12 cellular contexts compared by ENCODE assay signal in the genomic region with DNA sequence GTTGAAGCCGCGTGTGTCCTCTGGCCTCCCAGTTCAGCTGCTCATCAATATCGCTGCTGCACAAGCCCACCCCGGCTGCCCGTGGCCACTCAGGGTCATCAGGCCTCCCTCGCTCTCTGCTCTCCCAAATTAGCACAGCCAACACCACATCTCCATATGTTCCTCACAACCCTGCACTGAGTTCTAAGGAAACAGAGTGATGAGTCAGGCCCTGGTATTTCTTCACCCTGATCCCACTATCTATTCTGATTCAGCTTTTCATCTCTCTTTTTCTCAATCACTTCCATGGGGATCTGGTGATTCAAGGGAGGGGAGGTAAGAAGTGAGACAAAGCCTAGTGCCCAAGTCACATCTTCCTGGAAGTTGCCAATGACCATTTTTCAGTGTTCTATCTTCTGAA. TPM values are rescaled to one million over a fixed set of nuclear protein-coding genes. Genes with fewer than 3 reads are reported as not detected.
DNase-seq lines count a peak whose midpoint lies in the region; ATAC-seq, FAIRE-seq and TF ChIP-seq lines count a peak whose summit lies in the region.
"Had no signal": no experiment of that assay in that cellular context is flagged by ENCODE, and none has a peak within 500 bp of the region (broad histone marks: within the 10 kb centered on the region; RNA-seq: fewer than 3 reads in every experiment).

No MANE protein-coding gene starts in this region.

- H3K9me3 ChIP-seq in HUES48 (ENCODE audit: control insufficient read depth, insufficient read depth, low read length) (no peaks in the 10 kb centered on the region), keratinocyte (ENCODE audit: control insufficient read depth, low read depth, low read length) (no peaks in the 10 kb centered on the region)
- H3K9me3 ChIP-seq: gastrocnemius medialis, Peyer's patch had no signal

- H3K4me1 ChIP-seq in HUES48 (ENCODE audit: control insufficient read depth, insufficient read depth, low read length) (peaks cover 32% of the 10 kb centered on the region), keratinocyte (ENCODE audit: control insufficient read depth, extremely low read depth, insufficient read depth, low read length) (peaks cover 37% of the 10 kb centered on the region)
- H3K4me1 ChIP-seq: Peyer's patch had no signal

- H3K27ac ChIP-seq in HUES48 (ENCODE audit: low read depth, low read length) (peak overlapping the region; percentile 16), brain microvascular endothelial cell (peak overlapping the region; percentile 78), keratinocyte (ENCODE audit: control insufficient read depth, insufficient read depth, low read length) (peak overlapping the region; percentile 57)
- H3K27ac ChIP-seq: Peyer's patch had no signal

- H3K79me2 ChIP-seq in keratinocyte (ENCODE audit: control insufficient read depth, insufficient read depth, low read length): peaks cover 78% of the 10 kb centered on the region

- no peak overlapping the region for H2AFZ ChIP-seq in keratinocyte (ENCODE audit: control insufficient read depth, low read length)

- no peaks in the 10 kb centered on the region for H3K27me3 ChIP-seq in HUES48 (ENCODE audit: control insufficient read depth, insufficient read depth, low read length)
- no peaks in the 10 kb centered on the region for H3K27me3 ChIP-seq in brain microvascular endothelial cell (replicated peaks)
- H3K27me3 ChIP-seq in keratinocyte (ENCODE audit: control insufficient read depth, extremely low read depth, insufficient read depth, low read length): no peaks in the 10 kb centered on the region
- H3K27me3 ChIP-seq: gastrocnemius medialis, Peyer's patch had no signal

- TF ChIP-seq CTCF in AG04449 (IDR thresholded peaks at IDR 0.05; ENCODE audit: insufficient read depth, low read length, missing control alignments) (no peak), brain microvascular endothelial cell (IDR thresholded peaks at IDR 0.05; ENCODE audit: low read depth, low read length, missing control alignments) (no peak), keratinocyte (optimal IDR thresholded peaks at IDR 0.05 in 1 of 3, IDR thresholded peaks at IDR 0.05 in 1 of 3, conservative IDR thresholded peaks at IDR 0.05 in 1 of 3; ENCODE audit: extremely low read depth in 1 of 3, insufficient read depth in 2 of 3, low read length in 3 of 3) (no peak)

- peaks cover 8% of the 10 kb centered on the region for H3K9me1 ChIP-seq in keratinocyte (ENCODE audit: control insufficient read depth, extremely low read depth, insufficient read depth, low read length)

- CTCF ChIA-PET in AG04449 (lab: Yijun Ruan, JAX): interaction anchor here (1.0 to 2.5 kb wide), 6 partner anchors 10 to 88 kb away, joined by 3 to 11 read pairs (median 6); no protein-coding TSS in a partner anchor

- in situ Hi-C loops in brain microvascular endothelial cell (cut with HindIII; ENCODE audit: low pct_ligation_motif_present, low sequenced_read_pairs): no loop called here

- ATAC-seq in HG03280 (IDR thresholded peaks at IDR 0.05; ENCODE audit: unreplicated experiment) (no peak), GM21390 (IDR thresholded peaks at IDR 0.05; ENCODE audit: unreplicated experiment) (no peak), GM19452 (IDR thresholded peaks at IDR 0.05; ENCODE audit: unreplicated experiment) (no peak)

- no peak overlapping the region for H3K4me2 ChIP-seq in keratinocyte (ENCODE audit: control insufficient read depth, extremely low read depth, insufficient read depth, low read depth, low read length)

- POLR2A ChIA-PET in AG04449 (lab: Yijun Ruan, JAX): interaction anchor here (0.8 to 1.0 kb wide), 3 partner anchors 12 to 78 kb away, joined by 3 read pairs; no protein-coding TSS in a partner anchor

- peaks cover 6% of the 10 kb centered on the region for H4K20me1 ChIP-seq in keratinocyte (ENCODE audit: control insufficient read depth, extremely low read depth, insufficient read depth, low read length)

- H3K36me3 ChIP-seq in HUES48 (ENCODE audit: control insufficient read depth, insufficient read depth, low read length) (no peaks in the 10 kb centered on the region), brain microvascular endothelial cell (replicated peaks) (no peaks in the 10 kb centered on the region), keratinocyte (ENCODE audit: control insufficient read depth in 2 of 2, extremely low read depth in 1 of 2, insufficient read depth in 2 of 2, low read length in 2 of 2) (no peaks in the 10 kb centered on the region)
- H3K36me3 ChIP-seq: gastrocnemius medialis, Peyer's patch had no signal

- no peak overlapping the region for H3K9ac ChIP-seq in HUES48 (ENCODE audit: low read depth, low read length)
- no peak overlapping the region for H3K9ac ChIP-seq in keratinocyte (ENCODE audit: control insufficient read depth, extremely low read depth, insufficient read depth, low read length)

- FAIRE-seq in keratinocyte (lab: Jason Lieb, UNC): peak; percentile 67

- DNase-seq in AG04449 (ENCODE audit: low read depth, low spot score): no peak
- peak; percentile 84 for DNase-seq in brain microvascular endothelial cell
- DNase-seq in keratinocyte (ENCODE audit: low read depth, low spot score): no peak
- DNase-seq in SHP77 (lab: John Stamatoyannopoulos, UW): no peak
- DNase-seq: activated B cell treated with CpG ODN at 0.5 μM for 24 hours, gastrocnemius medialis, NCI-H1930, Peyer's patch had no signal

- H3K4me3 ChIP-seq in AG04449 (ENCODE audit: low read depth, low read length): peak overlapping the region; percentile 16
- no peak overlapping the region for H3K4me3 ChIP-seq in HUES48 (ENCODE audit: low read depth, low read length)
- H3K4me3 ChIP-seq in brain microvascular endothelial cell (ENCODE audit: low read depth, low read length): no peak overlapping the region
- H3K4me3 ChIP-seq in keratinocyte (ENCODE audit: control insufficient read depth in 2 of 3, extremely low read depth in 1 of 3, insufficient read depth in 2 of 3, low read depth in 1 of 3, low read length in 3 of 3): no peak overlapping the region
- H3K4me3 ChIP-seq: gastrocnemius medialis, Peyer's patch had no signal

- dilution Hi-C loops in keratinocyte (cut with MboI; ENCODE audit: extremely low pct_ligation_motif_present, low sequenced_read_pairs): no loop called here

RNA-seq across cellular contexts. Expression of a gene that starts 23.8 kb away (rescaled TPM):
- 23.9 to 34.4 TPM (median 28.4 TPM) in 3 replicates for polyA plus RNA-seq in keratinocyte
- 20.2 TPM for polyA plus RNA-seq in keratinocyte (2011; ENCODE audit: low read depth)
- 17.9 and 23.3 TPM in 2 replicates for polyA plus RNA-seq in keratinocyte (2011; cell fraction: cytosol; rRNA removed)
- 45.1 and 49.3 TPM in 2 replicates for polyA plus RNA-seq in keratinocyte (2011; cell fraction: nucleus; rRNA removed)
- 14.1 and 23.9 TPM in 2 replicates for polyA plus RNA-seq in keratinocyte (2012; ENCODE audit: low replicate concordance)
- 23.1 to 44.0 TPM (median 27.9 TPM) in 3 replicates for polyA minus RNA-seq in keratinocyte
- polyA minus RNA-seq in keratinocyte (2011; cell fraction: cytosol; rRNA and poly(A)+ RNA removed): 15.3 TPM
- 21.0 and 31.0 TPM in 2 replicates for polyA minus RNA-seq in keratinocyte (2011; cell fraction: nucleus; rRNA and poly(A)+ RNA removed)

Comparison
In these comparisons a context has a peak if more than half of its experiments do, and no peak if none do; other contexts are left out.
1. H3K27ac ChIP-seq: peak in every context shown above with its lines; median percentile 78 in brain microvascular endothelial cell; 57 in keratinocyte; 16 in HUES48.